Comparison of ENCODE assay signal across 9 cellular contexts in the genomic region with DNA sequence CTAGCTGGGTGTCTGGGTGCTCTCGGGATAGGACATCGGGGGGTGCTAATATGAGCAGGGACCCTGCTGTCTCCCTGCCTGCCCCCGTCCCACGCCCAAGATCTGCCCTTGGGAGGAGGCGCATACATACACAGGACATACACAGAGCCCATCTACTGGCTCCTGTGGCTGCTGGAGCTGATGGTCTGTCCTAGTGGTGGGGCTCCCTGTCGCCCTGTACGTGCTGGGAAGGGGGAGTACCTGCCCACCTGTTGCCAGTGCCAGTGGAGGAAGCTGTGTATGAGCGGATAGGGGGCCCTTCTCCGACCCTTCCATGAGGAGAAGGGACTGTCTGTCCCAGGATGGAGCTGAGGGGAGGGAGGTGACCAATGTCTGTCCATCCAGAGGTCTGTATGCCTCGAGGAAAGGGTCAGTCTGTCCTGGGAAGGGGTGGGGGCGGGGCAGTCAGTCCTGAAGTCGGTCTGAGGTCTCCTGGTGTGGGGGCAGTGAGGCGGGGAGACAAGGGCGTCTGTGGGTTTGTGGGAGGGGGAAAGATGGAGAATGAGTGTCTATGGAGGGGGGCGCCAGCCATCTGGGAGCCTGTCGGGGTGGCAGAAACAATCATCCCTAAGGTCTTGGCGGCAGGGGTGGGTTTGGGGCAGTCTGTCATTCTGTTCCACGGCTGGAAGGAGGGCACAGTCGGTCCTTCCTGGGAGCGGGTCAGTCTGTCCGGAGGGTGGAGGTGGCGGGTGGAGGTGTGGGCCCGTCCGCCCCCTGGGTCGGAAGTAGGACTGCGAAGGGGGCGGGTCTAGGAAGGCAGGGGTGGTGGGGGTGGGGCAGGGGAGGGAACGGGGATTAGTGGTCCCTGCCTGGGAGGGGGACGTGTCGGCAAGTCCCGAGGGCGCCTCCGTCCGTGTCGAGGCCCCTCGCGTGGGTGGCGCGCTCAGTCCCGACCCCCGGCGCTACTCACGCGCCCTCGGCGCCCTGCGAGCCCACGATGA. TPM values are rescaled to one million over a fixed set of nuclear protein-coding genes. Genes with fewer than 3 reads are reported as not detected.
DNase-seq lines count a peak whose midpoint lies in the region; ATAC-seq and TF ChIP-seq lines count a peak whose summit lies in the region.
"Had no signal": no experiment of that assay in that cellular context is flagged by ENCODE, and none has a peak within 500 bp of the region (broad histone marks: within the 10 kb centered on the region; RNA-seq: fewer than 3 reads in every experiment).

No MANE protein-coding gene starts in this region.

- no peak for DNase-seq in AG10803 (ENCODE audit: low read depth)
- DNase-seq in activated CD4-positive, alpha-beta memory T cell treated with anti-CD3 and anti-CD28 coated beads, Interleukin-2, amount 10 ng/mL, durations not matched to agents 7 days and 5 days = peak; percentile 47
- no peak for DNase-seq in glutamatergic neuron
- peak; percentile 38 to 60 for DNase-seq in psoas muscle
- DNase-seq in inferior parietal cortex (ENCODE audit: extremely low spot score) = no peak
- DNase-seq in NCI-H1694 treated with DMSO at 0.1 percent for 48 hours (lab: John Stamatoyannopoulos, UW) = no peak

- H3K4me3 Mint-ChIP-seq in activated CD4-positive, alpha-beta memory T cell treated with anti-CD3 and anti-CD28 coated beads, Interleukin-2, amount 10 ng/mL, durations not matched to agents 7 days and 5 days = peak overlapping the region; percentile 88
- peak overlapping the region; percentile 78 for H3K4me3 Mint-ChIP-seq in glutamatergic neuron (ENCODE audit: unreplicated experiment)

- H3K27me3 ChIP-seq in psoas muscle (ENCODE audit: insufficient read depth in 3 of 3, low read length in 2 of 3) = no peaks in the 10 kb centered on the region

- H3K27ac ChIP-seq in psoas muscle = peak overlapping the region; percentile 54

- peak; percentile 33 for ATAC-seq in GM19023 (IDR thresholded peaks at IDR 0.05; ENCODE audit: unreplicated experiment)
- ATAC-seq in HG03342 (IDR thresholded peaks at IDR 0.05; ENCODE audit: unreplicated experiment) = peak; percentile 17
- peak; percentile 26 to 44 (median 33) for ATAC-seq in psoas muscle

- peak overlapping the region; percentile 84 for H3K4me3 ChIP-seq in AG10803 (ENCODE audit: low read length)
- peak overlapping the region; percentile 88 for H3K4me3 ChIP-seq in psoas muscle

- no peaks in the 10 kb centered on the region for H3K27me3 Mint-ChIP-seq in activated CD4-positive, alpha-beta memory T cell treated with anti-CD3 and anti-CD28 coated beads, Interleukin-2, amount 10 ng/mL, durations not matched to agents 7 days and 5 days
- peaks cover 3% of the 10 kb centered on the region for H3K27me3 Mint-ChIP-seq in glutamatergic neuron (ENCODE audit: unreplicated experiment)

- H3K4me1 Mint-ChIP-seq in activated CD4-positive, alpha-beta memory T cell treated with anti-CD3 and anti-CD28 coated beads, Interleukin-2, amount 10 ng/mL, durations not matched to agents 7 days and 5 days = peaks cover 53% of the 10 kb centered on the region
- H3K4me1 Mint-ChIP-seq in glutamatergic neuron (ENCODE audit: low read depth, unreplicated experiment) = peaks cover 6% of the 10 kb centered on the region

- H3K4me1 ChIP-seq in psoas muscle = peaks cover 23% of the 10 kb centered on the region

- CTCF ChIA-PET in activated CD4-positive, alpha-beta memory T cell treated with anti-CD3 and anti-CD28 coated beads, Interleukin-2, amount 10 ng/mL, durations not matched to agents 7 days and 5 days (lab: Charles Lee) = interaction anchor here (0.7 to 2.3 kb wide), 12 partner anchors 11 to 237 kb away, joined by 3 to 29 read pairs (median 5); a partner anchor contains a TSS

- POLR2A ChIA-PET in activated CD4-positive, alpha-beta memory T cell treated with anti-CD3 and anti-CD28 coated beads, Interleukin-2, amount 10 ng/mL, durations not matched to agents 7 days and 5 days (lab: Charles Lee) = interaction anchor here (0.8 to 11.5 kb wide), 13 partner anchors 8 to 644 kb away, joined by 3 to 229 read pairs (median 6); a partner anchor contains a TSS

- no peaks in the 10 kb centered on the region for H3K9me3 Mint-ChIP-seq in activated CD4-positive, alpha-beta memory T cell treated with anti-CD3 and anti-CD28 coated beads, Interleukin-2, amount 10 ng/mL, durations not matched to agents 7 days and 5 days
- H3K9me3 Mint-ChIP-seq in glutamatergic neuron (ENCODE audit: unreplicated experiment) = peaks cover 7% of the 10 kb centered on the region

- peaks cover 51% of the 10 kb centered on the region for H3K36me3 Mint-ChIP-seq in activated CD4-positive, alpha-beta memory T cell treated with anti-CD3 and anti-CD28 coated beads, Interleukin-2, amount 10 ng/mL, durations not matched to agents 7 days and 5 days (ENCODE audit: low read depth)
- peaks cover 4% of the 10 kb centered on the region for H3K36me3 Mint-ChIP-seq in glutamatergic neuron (ENCODE audit: unreplicated experiment)

- H3K36me3 ChIP-seq in psoas muscle (ENCODE audit: insufficient read depth in 1 of 2, low read depth in 1 of 2) = peaks cover 0 to 8% of the 10 kb centered on the region in 2 donors

- TF ChIP-seq CTCF in AG10803 (conservative IDR thresholded peaks at IDR 0.05; ENCODE audit: low read length) (no peak), glutamatergic neuron (IDR thresholded peaks at IDR 0.05; ENCODE audit: partially characterized antibody, unreplicated experiment) (no peak), psoas muscle (IDR thresholded peaks at IDR 0.05) (no peak)

- WGBS in psoas muscle, 3 donors = 14 to 27% (median 23%) methylated on average over 27 to 48 of the region's 48 CpGs

- peak overlapping the region; percentile 74 for H3K27ac Mint-ChIP-seq in activated CD4-positive, alpha-beta memory T cell treated with anti-CD3 and anti-CD28 coated beads, Interleukin-2, amount 10 ng/mL, durations not matched to agents 7 days and 5 days
- H3K27ac Mint-ChIP-seq in glutamatergic neuron (ENCODE audit: unreplicated experiment) = no peak overlapping the region

- H3K9me3 ChIP-seq in psoas muscle = no peaks in the 10 kb centered on the region

- intact Hi-C loops in psoas muscle (cut with DNase I) = loop anchor here in 1 of 2 donors (5.0 kb wide), 1 partner anchor 34 kb away; no protein-coding TSS in a partner anchor

RNA-seq across cellular contexts. Expression of a gene that starts 0.7 kb away (rescaled TPM):
- 10 to 100 TPM; 37.9 to 41.6 TPM for total RNA-seq in activated CD4-positive, alpha-beta memory T cell treated with anti-CD3 and anti-CD28 coated beads, Interleukin-2, amount 10 ng/mL, durations not matched to agents 7 days and 5 days
- total RNA-seq in glutamatergic neuron (ENCODE audit: unreplicated experiment) (5.0 TPM), psoas muscle (1 to 10 TPM; 2.9 to 4.8 (median 3.3) TPM)
- 1 to 10 TPM; 2.2 to 4.2 (median 2.9) TPM for polyA plus RNA-seq in psoas muscle

RNA-seq across cellular contexts. Expression of a gene that starts 30.7 kb away (rescaled TPM):
- total RNA-seq in activated CD4-positive, alpha-beta memory T cell treated with anti-CD3 and anti-CD28 coated beads, Interleukin-2, amount 10 ng/mL, durations not matched to agents 7 days and 5 days = 100 to 1,000 TPM; 225 to 226 TPM
- total RNA-seq in glutamatergic neuron (ENCODE audit: unreplicated experiment) (157 TPM), psoas muscle (100 to 1,000 TPM; 107 to 146 (median 121) TPM)
- polyA plus RNA-seq in psoas muscle = 10 to 100 TPM; 21.6 to 35.5 (median 32.3) TPM

RNA-seq across cellular contexts. Expression of a gene that starts 30.8 kb away (rescaled TPM):
- 1 to 10 TPM; 3.2 to 3.6 TPM for total RNA-seq in activated CD4-positive, alpha-beta memory T cell treated with anti-CD3 and anti-CD28 coated beads, Interleukin-2, amount 10 ng/mL, durations not matched to agents 7 days and 5 days
- 6.2 TPM for total RNA-seq in glutamatergic neuron (ENCODE audit: unreplicated experiment)
- total RNA-seq in psoas muscle = under 1 TPM; 0.17 to 0.88 (median 0.54) TPM
- polyA plus RNA-seq in psoas muscle = 1 to 10 TPM; 1.4 to 2.6 (median 1.5) TPM

RNA-seq across cellular contexts. Expression of a gene that starts 36.7 kb away (rescaled TPM):
- 10 to 100 TPM; 14.2 to 14.6 TPM for total RNA-seq in activated CD4-positive, alpha-beta memory T cell treated with anti-CD3 and anti-CD28 coated beads, Interleukin-2, amount 10 ng/mL, durations not matched to agents 7 days and 5 days
- total RNA-seq in glutamatergic neuron (ENCODE audit: unreplicated experiment) (4.5 TPM), psoas muscle (1 to 10 TPM in 3 of 4 donors, under 1 TPM in 1; 0.44 to 4.8 (median 2.2) TPM)
- 1 to 10 TPM; 1.9 to 5.1 (median 2.9) TPM for polyA plus RNA-seq in psoas muscle

RNA-seq across cellular contexts. Expression of a gene that starts 59.4 kb away (rescaled TPM):
- 100 to 1,000 TPM; 103 to 107 TPM for total RNA-seq in activated CD4-positive, alpha-beta memory T cell treated with anti-CD3 and anti-CD28 coated beads, Interleukin-2, amount 10 ng/mL, durations not matched to agents 7 days and 5 days
- total RNA-seq in glutamatergic neuron (ENCODE audit: unreplicated experiment) (not detected), psoas muscle (under 1 TPM in 2 of 4 donors, not detected in 2; 0.38 to 0.39 TPM)
- polyA plus RNA-seq in psoas muscle = under 1 TPM in 2 of 3 donors, not detected in 1; 0.08 TPM
- total RNA-seq: renal cortical epithelial cell had no signal

Comparison
In these comparisons a context has a peak if more than half of its experiments do, and no peak if none do; other contexts are left out.
1. DNase-seq: peak in activated CD4-positive, alpha-beta memory T cell treated with anti-CD3 and anti-CD28 coated beads, Interleukin-2, amount 10 ng/mL, durations not matched to agents 7 days and 5 days (single experiment) and psoas muscle (2 of 2); none in AG10803 (single experiment), glutamatergic neuron (single experiment), inferior parietal cortex (single experiment) and NCI-H1694 treated with DMSO at 0.1 percent for 48 hours (single experiment).
2. Peak in every context shown above with its lines, with median percentiles within 50 percentile points of each other: ATAC-seq.